Comparison of ENCODE assay signal across 8 cellular contexts in the genomic region with DNA sequence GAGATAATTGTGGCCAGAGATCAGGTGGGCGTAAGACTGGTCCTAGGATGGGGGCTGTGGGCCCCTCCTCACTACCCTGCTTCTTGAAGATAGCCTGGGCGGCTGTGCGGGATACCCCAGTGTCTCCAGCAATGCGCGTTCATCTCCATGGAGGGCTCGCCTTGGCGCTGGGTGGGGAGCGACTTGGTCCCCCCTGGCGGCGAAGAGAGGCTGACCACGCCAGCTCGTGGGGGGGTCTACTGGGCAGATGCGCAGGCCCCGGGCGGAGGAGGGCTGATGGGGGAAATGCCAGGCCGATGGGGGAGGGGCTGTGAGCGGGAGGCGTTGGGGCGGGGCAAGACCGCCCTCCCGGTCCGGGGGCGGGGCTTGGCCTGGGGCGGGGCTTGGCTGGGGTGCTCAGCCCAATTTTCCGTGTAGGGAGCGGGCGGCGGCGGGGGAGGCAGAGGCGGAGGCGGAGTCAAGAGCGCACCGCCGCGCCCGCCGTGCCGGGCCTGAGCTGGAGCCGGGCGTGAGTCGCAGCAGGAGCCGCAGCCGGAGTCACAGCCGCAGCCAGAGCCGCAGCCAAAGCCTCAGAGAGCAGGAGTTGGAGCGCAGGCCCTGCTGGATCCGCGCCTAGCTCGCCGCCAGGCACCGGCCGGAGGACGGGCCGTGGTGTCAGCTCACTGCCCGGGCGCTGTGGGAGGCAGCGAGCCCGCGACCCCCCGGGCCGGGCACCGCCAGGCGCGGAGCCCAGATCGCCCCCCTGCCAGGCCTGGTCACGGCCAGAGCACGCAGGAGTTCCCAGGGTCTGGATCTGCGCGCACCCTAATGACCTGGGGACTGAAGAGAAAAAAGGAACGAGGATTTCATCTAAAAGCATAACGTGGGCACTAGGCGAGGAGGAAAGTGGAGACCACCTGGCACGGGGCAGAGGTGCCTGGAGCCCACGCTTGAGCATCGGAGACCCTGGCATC. TPM values are rescaled to one million over a fixed set of nuclear protein-coding genes. Genes with fewer than 3 reads are reported as not detected.
A peak's percentile ranks its signal among the peaks of the same experiment; 100 is the strongest.
DNase-seq lines count a peak whose midpoint lies in the region; ATAC-seq and TF ChIP-seq lines count a peak whose summit lies in the region.

A gene with protein sequence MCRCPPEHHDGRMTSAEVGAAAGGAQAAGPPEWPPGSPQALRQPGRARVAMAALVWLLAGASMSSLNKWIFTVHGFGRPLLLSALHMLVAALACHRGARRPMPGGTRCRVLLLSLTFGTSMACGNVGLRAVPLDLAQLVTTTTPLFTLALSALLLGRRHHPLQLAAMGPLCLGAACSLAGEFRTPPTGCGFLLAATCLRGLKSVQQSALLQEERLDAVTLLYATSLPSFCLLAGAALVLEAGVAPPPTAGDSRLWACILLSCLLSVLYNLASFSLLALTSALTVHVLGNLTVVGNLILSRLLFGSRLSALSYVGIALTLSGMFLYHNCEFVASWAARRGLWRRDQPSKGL (plus strand): TSS at position 509 of the 953 bp plus-strand sequence. CDS start 670 bp downstream, outside the sequence.

- peak within 1 kb of the TSS; percentile 78 for H3K4me3 Mint-ChIP-seq in activated CD8-positive, alpha-beta T cell treated with anti-CD3 and anti-CD28 coated beads for 36 hours

- peak within 1 kb of the TSS; percentile 55 for H3K4me3 ChIP-seq in ectodermal cell (ENCODE audit: insufficient read depth, low read depth, low read length)

- H3K27me3 ChIP-seq in ectodermal cell (ENCODE audit: control insufficient read depth, insufficient read depth, low read length, poor library complexity, severe bottlenecking), result peaks cover 5% of the 10 kb centered on the region

- no peak for TF ChIP-seq CTCF in activated CD8-positive, alpha-beta T cell treated with anti-CD3 and anti-CD28 coated beads for 36 hours (IDR thresholded peaks at IDR 0.05)

- WGBS in ectodermal cell, 2 experiments, result 5% methylated on average over 75 of the region's 75 CpGs

- no peaks in the 10 kb centered on the region for H3K36me3 ChIP-seq in ectodermal cell (ENCODE audit: control insufficient read depth, insufficient read depth, low read length)

- H3K4me1 Mint-ChIP-seq in activated CD8-positive, alpha-beta T cell treated with anti-CD3 and anti-CD28 coated beads for 36 hours (ENCODE audit: low read depth), result peaks cover 21% of the 10 kb centered on the region

- CTCF ChIA-PET in activated CD8-positive, alpha-beta T cell treated with anti-CD3 and anti-CD28 coated beads for 36 hours (lab: Charles Lee), result interaction anchor here (0.5 to 4.7 kb wide), 41 partner anchors 8 to 457 kb away, joined by 3 to 105 read pairs (median 6); a partner anchor contains a TSS

- peak; percentile 41 to 94 (median 90) for DNase-seq in C1 segment of cervical spinal cord (lab: John Stamatoyannopoulos, UW)
- DNase-seq in NCI-H774 (lab: John Stamatoyannopoulos, UW), result peak; percentile 61
- peak; percentile 97 for DNase-seq in activated CD8-positive, alpha-beta T cell treated with anti-CD3 and anti-CD28 coated beads for 36 hours
- DNase-seq in lung microvascular endothelial cell (ENCODE audit: low read depth in 2 of 2), result peak; percentile 94 to 95
- peak; percentile 93 to 99 (median 94) for DNase-seq in stimulated activated CD4-positive, alpha-beta T cell treated with anti-CD3 and anti-CD28 coated beads, TNF-alpha, amount 100 ng/mL, for 4 hours (ENCODE audit: low read depth in 3 of 3)

- H3K27ac Mint-ChIP-seq in activated CD8-positive, alpha-beta T cell treated with anti-CD3 and anti-CD28 coated beads for 36 hours, result peak within 1 kb of the TSS; percentile 90

- H3K9me3 ChIP-seq in ectodermal cell (ENCODE audit: control insufficient read depth, low read length), result no peaks in the 10 kb centered on the region

- peaks cover 18% of the 10 kb centered on the region for H3K4me1 ChIP-seq in ectodermal cell (ENCODE audit: control insufficient read depth, insufficient read depth, low read length)

- H3K36me3 Mint-ChIP-seq in activated CD8-positive, alpha-beta T cell treated with anti-CD3 and anti-CD28 coated beads for 36 hours (ENCODE audit: low read depth), result peaks cover 3% of the 10 kb centered on the region

- no peak within 1 kb of the TSS for H3K27ac ChIP-seq in ectodermal cell (ENCODE audit: insufficient read depth, low read depth, low read length, poor library complexity, severe bottlenecking)

- ATAC-seq in GM19328 (IDR thresholded peaks at IDR 0.05; ENCODE audit: unreplicated experiment), result peak; percentile 63
- peak; percentile 29 for ATAC-seq in HG03469 (IDR thresholded peaks at IDR 0.05; ENCODE audit: unreplicated experiment)
- ATAC-seq in activated CD8-positive, alpha-beta T cell treated with anti-CD3 and anti-CD28 coated beads for 36 hours, result peak; percentile 88

- H3K9me3 Mint-ChIP-seq in activated CD8-positive, alpha-beta T cell treated with anti-CD3 and anti-CD28 coated beads for 36 hours, result no peaks in the 10 kb centered on the region

- POLR2A ChIA-PET in activated CD8-positive, alpha-beta T cell treated with anti-CD3 and anti-CD28 coated beads for 36 hours (lab: Charles Lee), result interaction anchor here (0.6 to 2.6 kb wide), 12 partner anchors 8 to 328 kb away, joined by 3 to 19 read pairs (median 4); a partner anchor contains a TSS

- no peaks in the 10 kb centered on the region for H3K27me3 Mint-ChIP-seq in activated CD8-positive, alpha-beta T cell treated with anti-CD3 and anti-CD28 coated beads for 36 hours

- intact Hi-C loops in activated CD8-positive, alpha-beta T cell treated with anti-CD3 and anti-CD28 coated beads for 36 hours (cut with micrococcal nuclease), result no loop called here

RNA-seq across cellular contexts. Expression of the gene that starts here (rescaled TPM):
- 1 to 10 TPM; 3.4 to 3.8 TPM for total RNA-seq in activated CD8-positive, alpha-beta T cell treated with anti-CD3 and anti-CD28 coated beads for 36 hours
- polyA plus RNA-seq in ectodermal cell (2013, experiment 1 of 4), result 2.8 TPM
- 2.3 TPM for polyA plus RNA-seq in ectodermal cell (2013, experiment 2 of 4)
- polyA plus RNA-seq in ectodermal cell (2013, experiment 3 of 4), result 2.4 TPM
- 2.7 TPM for polyA plus RNA-seq in ectodermal cell (2013, experiment 4 of 4)
- 17.2 and 22.8 TPM in 2 replicates for total RNA-seq in lung microvascular endothelial cell

Comparison
In these comparisons a context has a peak if more than half of its experiments do, and no peak if none do; other contexts are left out.
1. ATAC-seq: peak in every context shown above with its lines; median percentile 88 in activated CD8-positive, alpha-beta T cell treated with anti-CD3 and anti-CD28 coated beads for 36 hours; 63 in GM19328; 29 in HG03469.